In genomic region chr4:79413486-79413885, GRCh38 we compare ENCODE assay signal across 26 cellular contexts.
DNase-seq lines count a peak whose midpoint lies in the region; ATAC-seq and TF ChIP-seq lines count a peak whose summit lies in the region.
"Had no signal": no experiment of that assay in that cellular context is flagged by ENCODE, and none has a peak within 500 bp of the region (broad histone marks: within the 10 kb centered on the region; RNA-seq: fewer than 3 reads in every experiment).

No MANE protein-coding gene starts in this region.

- no peak overlapping the region for H3K4me3 ChIP-seq in WERI-Rb-1 (ENCODE audit: low read depth, low read length)
- H3K4me3 ChIP-seq: K562, lower lobe of right lung, psoas muscle, sigmoid colon, stomach, thyroid gland, vagina had no signal

- no peaks in the 10 kb centered on the region for H3K27me3 Mint-ChIP-seq in nephron progenitor cell (ENCODE audit: low read depth, poor library complexity)
- H3K27me3 Mint-ChIP-seq: activated CD4-positive, alpha-beta memory T cell treated with anti-CD3 and anti-CD28 coated beads, Interleukin-2, amount 10 ng/mL, durations not matched to agents 7 days and 5 days; naive thymus-derived CD4-positive, alpha-beta T cell had no signal

- H3K4me1 Mint-ChIP-seq in nephron progenitor cell = no peaks in the 10 kb centered on the region
- H3K4me1 Mint-ChIP-seq: activated CD4-positive, alpha-beta memory T cell treated with anti-CD3 and anti-CD28 coated beads, Interleukin-2, amount 10 ng/mL, durations not matched to agents 7 days and 5 days; CD14-positive monocyte; naive thymus-derived CD4-positive, alpha-beta T cell had no signal

- no peak overlapping the region for H3K4me3 Mint-ChIP-seq in nephron progenitor cell
- H3K4me3 Mint-ChIP-seq: activated CD4-positive, alpha-beta memory T cell treated with anti-CD3 and anti-CD28 coated beads, Interleukin-2, amount 10 ng/mL, durations not matched to agents 7 days and 5 days; activated naive CD4-positive, alpha-beta T cell treated with anti-CD3 and anti-CD28 coated beads for 36 hours; activated T-helper 1 cell treated with anti-CD3 and anti-CD28 coated beads, Interleukin-12 subunit alpha, Interleukin-12 subunit beta, Interleukin-2, Interleukin-4 antibody, amounts not matched to agents 30 ng/mL and 10 ng/mL and 1 ng/mL, durations not matched to agents 14 hours and 24 hours and 36 hours; CD14-positive monocyte; naive thymus-derived CD4-positive, alpha-beta T cell had no signal

- H3K9me3 ChIP-seq in WERI-Rb-1 (ENCODE audit: severe bottlenecking) = peaks cover 5% of the 10 kb centered on the region
- H3K9me3 ChIP-seq: lower lobe of right lung, psoas muscle, sigmoid colon, stomach, thyroid gland, vagina had no signal

- DNase-seq in DMS 273 (lab: John Stamatoyannopoulos, UW; ENCODE audit: unreplicated experiment) (peak; percentile 86), NCI-H146 treated with DMSO at 0.1 percent for 48 hours (lab: John Stamatoyannopoulos, UW; ENCODE audit: unreplicated experiment) (peak; percentile 74), NCI-H446 treated with DMSO at 0.1 percent for 48 hours (lab: John Stamatoyannopoulos, UW) (peak; percentile 62), WERI-Rb-1 (peak; percentile 14), nephron progenitor cell (no peak), NCI-H510A treated with DMSO at 0.1 percent for 48 hours (lab: John Stamatoyannopoulos, UW) (no peak)
- DNase-seq: activated CD4-positive, alpha-beta memory T cell treated with anti-CD3 and anti-CD28 coated beads, Interleukin-2, amount 10 ng/mL, durations not matched to agents 7 days and 5 days; activated CD8-positive, alpha-beta memory T cell treated with anti-CD3 and anti-CD28 coated beads, Interleukin-2, amount 50 U/mL, for 48 hours; activated naive CD4-positive, alpha-beta T cell treated with anti-CD3 and anti-CD28 coated beads for 36 hours; amygdala; lower lobe of right lung; naive thymus-derived CD4-positive, alpha-beta T cell; psoas muscle; Right ventricle myocardium superior; sigmoid colon; stimulated activated CD4-positive, alpha-beta T cell treated with anti-CD3 and anti-CD28 coated beads, Interleukin-12 subunit alpha, Interleukin-12 subunit beta, amount 100 ng/mL, for 4 hours; stimulated activated CD4-positive, alpha-beta T cell treated with anti-CD3 and anti-CD28 coated beads, Interleukin-2, amount 100 ng/mL, for 48 hours; stomach; thyroid gland had no signal

- peak overlapping the region; percentile 37 for H3K27ac ChIP-seq in WERI-Rb-1
- H3K27ac ChIP-seq: lower lobe of right lung, psoas muscle, sigmoid colon, stomach, thyroid gland, vagina had no signal

- TF ChIP-seq CTCF in WERI-Rb-1 (IDR thresholded peaks at IDR 0.05; ENCODE audit: low read depth, low read length) = no peak
- no peak for TF ChIP-seq CTCF in nephron progenitor cell (IDR thresholded peaks at IDR 0.05)

- ATAC-seq in HG03097 (IDR thresholded peaks at IDR 0.05; ENCODE audit: low FRiP score, unreplicated experiment) (no peak), GM19463 (IDR thresholded peaks at IDR 0.05; ENCODE audit: unreplicated experiment) (no peak)
- ATAC-seq: K562; lower lobe of right lung; naive thymus-derived CD4-positive, alpha-beta T cell; Panc1; psoas muscle had no signal

- peaks cover under 1% of the 10 kb centered on the region for H3K9me3 Mint-ChIP-seq in nephron progenitor cell
- H3K9me3 Mint-ChIP-seq: activated CD4-positive, alpha-beta memory T cell treated with anti-CD3 and anti-CD28 coated beads, Interleukin-2, amount 10 ng/mL, durations not matched to agents 7 days and 5 days; activated naive CD4-positive, alpha-beta T cell treated with anti-CD3 and anti-CD28 coated beads for 36 hours; activated T-helper 1 cell treated with anti-CD3 and anti-CD28 coated beads, Interleukin-12 subunit alpha, Interleukin-12 subunit beta, Interleukin-2, Interleukin-4 antibody, amounts not matched to agents 30 ng/mL and 10 ng/mL and 1 ng/mL, durations not matched to agents 14 hours and 24 hours and 36 hours had no signal

- no peaks in the 10 kb centered on the region for H3K27me3 ChIP-seq in WERI-Rb-1 (ENCODE audit: insufficient read depth, low read depth, severe bottlenecking)
- H3K27me3 ChIP-seq: sigmoid colon, stomach, thyroid gland, vagina had no signal

- no peaks in the 10 kb centered on the region for H3K36me3 Mint-ChIP-seq in nephron progenitor cell (ENCODE audit: low read depth)
- H3K36me3 Mint-ChIP-seq: CD14-positive monocyte; naive thymus-derived CD4-positive, alpha-beta T cell had no signal

- no peaks in the 10 kb centered on the region for H3K36me3 ChIP-seq in WERI-Rb-1
- H3K36me3 ChIP-seq: lower lobe of right lung, sigmoid colon, stomach, thyroid gland, vagina had no signal

- no peak overlapping the region for H3K27ac Mint-ChIP-seq in nephron progenitor cell
- H3K27ac Mint-ChIP-seq: activated CD4-positive, alpha-beta memory T cell treated with anti-CD3 and anti-CD28 coated beads, Interleukin-2, amount 10 ng/mL, durations not matched to agents 7 days and 5 days; activated naive CD4-positive, alpha-beta T cell treated with anti-CD3 and anti-CD28 coated beads for 36 hours; activated T-helper 1 cell treated with anti-CD3 and anti-CD28 coated beads, Interleukin-12 subunit alpha, Interleukin-12 subunit beta, Interleukin-2, Interleukin-4 antibody, amounts not matched to agents 30 ng/mL and 10 ng/mL and 1 ng/mL, durations not matched to agents 14 hours and 24 hours and 36 hours; CD14-positive monocyte; naive thymus-derived CD4-positive, alpha-beta T cell had no signal

Comparison
In these comparisons a context has a peak if more than half of its experiments do, and no peak if none do; other contexts are left out.
1. DNase-seq: peak in DMS 273 (single experiment), NCI-H146 treated with DMSO at 0.1 percent for 48 hours (single experiment), NCI-H446 treated with DMSO at 0.1 percent for 48 hours (single experiment) and WERI-Rb-1 (single experiment); none in nephron progenitor cell (single experiment) and NCI-H510A treated with DMSO at 0.1 percent for 48 hours (single experiment).